In the genomic region with DNA sequence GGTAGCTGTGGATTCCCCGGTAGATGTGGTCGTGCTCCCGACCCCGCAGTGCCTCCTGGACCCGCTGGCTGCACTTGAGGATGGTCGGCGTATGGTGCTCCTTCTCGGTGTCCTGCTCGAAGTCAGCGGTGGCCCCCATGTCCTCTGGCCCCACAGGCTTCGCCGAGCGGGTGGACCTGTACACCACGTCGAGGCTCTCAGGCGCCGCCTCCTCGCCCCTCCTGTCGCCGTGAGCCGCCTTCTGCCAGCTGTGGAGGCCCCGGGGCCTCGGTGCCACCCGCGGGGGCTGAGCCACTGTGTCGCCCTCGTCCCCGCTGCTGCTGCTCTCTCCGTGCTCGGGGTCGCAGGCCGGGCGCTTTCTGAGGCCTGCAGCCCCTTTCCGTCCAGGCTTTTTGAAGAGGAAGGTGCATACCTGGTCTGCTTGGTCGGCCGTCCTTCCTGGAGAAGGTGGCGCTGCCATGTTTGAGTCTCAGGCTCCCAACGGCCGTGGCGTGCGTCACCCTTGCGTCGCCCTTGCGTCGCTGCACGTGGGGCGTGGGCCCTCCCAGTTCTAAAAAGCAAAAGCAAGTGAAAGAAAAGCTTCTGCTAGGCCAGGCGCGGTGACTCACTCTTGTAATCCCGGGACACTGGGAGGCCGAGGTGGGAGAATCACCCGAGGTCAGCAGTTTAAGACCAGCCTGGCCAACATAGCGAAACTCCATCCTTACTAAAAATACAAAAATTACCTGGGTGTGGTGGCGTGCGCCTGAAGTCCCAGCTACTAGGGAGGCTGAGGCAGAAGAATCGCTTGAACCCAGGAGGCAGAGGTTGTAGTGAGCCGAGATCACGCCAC, we compare ENCODE assay signal across 24 cellular contexts. TPM values are rescaled to one million over a fixed set of nuclear protein-coding genes. Genes with fewer than 3 reads are reported as not detected.
"Had no signal": no experiment of that assay in that cellular context is flagged by ENCODE, and none has a peak within 500 bp of the region (broad histone marks: within the 10 kb centered on the region; RNA-seq: fewer than 3 reads in every experiment).

A gene (minus strand): TSS at position 493 of the 832 bp plus-strand sequence. CDS start 33 bp downstream, at position 460.

- H3K36me3 ChIP-seq: ascending aorta, breast epithelium, gastroesophageal sphincter, transverse colon, vagina had no signal

- H3K4me3 ChIP-seq: ascending aorta, breast epithelium, gastroesophageal sphincter, heart right ventricle, transverse colon, vagina had no signal

- H3K9me3 ChIP-seq: ascending aorta, breast epithelium, gastroesophageal sphincter, transverse colon, vagina had no signal

- ATAC-seq: activated CD8-positive, alpha-beta T cell treated with anti-CD3 and anti-CD28 coated beads for 36 hours; activated naive CD8-positive, alpha-beta T cell treated with anti-CD3 and anti-CD28 coated beads, Interleukin-2, amount 50 U/mL, for 24 hours; esophagus mucosa; gastroesophageal sphincter; heart right ventricle; left ventricle myocardium superior; stimulated activated naive CD8-positive, alpha-beta T cell treated with anti-CD3 and anti-CD28 coated beads, Interleukin-15, Interleukin-2, amounts not matched to agents 100 U/mL and 50 U/mL, for 24 hours; T-cell had no signal

- H3K27ac ChIP-seq: ascending aorta, gastroesophageal sphincter, heart right ventricle, vagina had no signal

- DNase-seq: activated CD4-positive, alpha-beta T cell treated with anti-CD3 and anti-CD28 coated beads for 48 hours; activated CD4-positive, CD25-positive, alpha-beta regulatory T cell; activated CD8-positive, alpha-beta T cell treated with anti-CD3 and anti-CD28 coated beads for 36 hours; activated naive CD4-positive, alpha-beta T cell treated with anti-CD3 and anti-CD28 coated beads, Interleukin-2, amount 10 ng/mL, durations not matched to agents 7 days and 5 days; activated naive CD8-positive, alpha-beta T cell treated with anti-CD3 and anti-CD28 coated beads, Interleukin-2, amount 50 U/mL, for 24 hours; activated T-cell treated with anti-CD3 and anti-CD28 coated beads, Interleukin-2, amount 50 U/mL, for 24 hours; effector CD4-positive, alpha-beta T cell; heart right ventricle; left ventricle myocardium superior; occipital lobe; retina; stimulated activated CD4-positive, alpha-beta T cell treated with anti-CD3 and anti-CD28 coated beads, Interleukin-2, amount 100 ng/mL, for 24 hours; stimulated activated naive CD8-positive, alpha-beta T cell treated with anti-CD3 and anti-CD28 coated beads, Interleukin-15, Interleukin-2, amounts not matched to agents 100 U/mL and 50 U/mL, for 24 hours; substantia nigra; T-cell; transverse colon had no signal

- H3K27me3 ChIP-seq: ascending aorta, breast epithelium, gastroesophageal sphincter, heart right ventricle, transverse colon, vagina had no signal

RNA-seq across cellular contexts. Expression of the gene that starts here (rescaled TPM):
- total RNA-seq: activated CD8-positive, alpha-beta T cell treated with anti-CD3 and anti-CD28 coated beads for 36 hours; activated T-helper 2 cell treated with anti-CD3 and anti-CD28 coated beads, Interferon-gamma antibody, Interleukin-2, Interleukin-4, amounts not matched to agents 10 μg/mL and 5 μg/mL and 100 μg/mL, durations not matched to agents 14 hours and 24 hours and 36 hours; ascending aorta; breast epithelium; esophagus mucosa; gastroesophageal sphincter; heart right ventricle; left ventricle myocardium superior; natural killer cell treated with Interleukin-12 subunit alpha and Interleukin-12 subunit beta and Interleukin-15 and Interleukin-18, amount 100 ng/mL, for 72 hours; occipital lobe; posterior vena cava; T-cell; transverse colon; vagina had no signal
- polyA plus RNA-seq: heart right ventricle had no signal
